In the genomic region with DNA sequence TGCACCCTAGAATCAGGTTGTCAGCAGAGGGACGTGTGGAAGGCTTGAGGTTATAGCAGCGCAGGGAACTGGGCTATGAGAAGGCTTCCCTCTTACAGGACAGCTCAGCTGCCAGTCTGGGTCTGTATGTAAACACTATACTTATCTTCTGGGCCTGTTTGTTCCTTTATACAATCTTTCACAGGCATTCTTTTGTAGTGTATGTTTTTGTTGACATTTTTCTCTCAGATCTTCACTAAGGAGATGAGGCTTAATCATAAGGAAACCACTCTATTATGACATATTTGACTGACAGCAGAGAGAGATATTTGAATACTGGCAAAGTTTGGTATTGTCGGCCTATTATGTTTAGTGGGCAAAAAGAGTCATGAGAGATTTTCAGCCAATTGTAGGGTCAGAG, we compare ENCODE assay signal across 9 cellular contexts. TPM values are rescaled to one million over a fixed set of nuclear protein-coding genes. Genes with fewer than 3 reads are reported as not detected.
DNase-seq lines count a peak whose midpoint lies in the region; ATAC-seq and TF ChIP-seq lines count a peak whose summit lies in the region.
"Had no signal": no experiment of that assay in that cellular context is flagged by ENCODE, and none has a peak within 500 bp of the region (broad histone marks: within the 10 kb centered on the region; RNA-seq: fewer than 3 reads in every experiment).

No MANE protein-coding gene starts in this region.

- CTCF ChIA-PET in activated CD4-positive, alpha-beta T cell treated with anti-CD3 and anti-CD28 coated beads, Interleukin-2, amount 10 ng/mL, durations not matched to agents 7 days and 5 days (lab: Charles Lee), result interaction anchor here (8.3 kb wide), 1 partner anchor 16 kb away, joined by 69 read pairs; no protein-coding TSS in a partner anchor

- H3K4me3 ChIP-seq in kidney epithelial cell (ENCODE audit: low read depth, low read length) (peak overlapping the region; percentile 94), thymus (ENCODE audit: low read length) (peak overlapping the region; percentile 85)

- DNase-seq in activated CD4-positive, alpha-beta T cell treated with anti-CD3 and anti-CD28 coated beads, Interleukin-2, amount 10 ng/mL, durations not matched to agents 7 days and 5 days, result no peak
- DNase-seq in activated CD4-positive, alpha-beta T cell treated with anti-CD3 and anti-CD28 coated beads for 1 hour, result no peak
- no peak for DNase-seq in activated naive CD8-positive, alpha-beta T cell treated with anti-CD3 and anti-CD28 coated beads for 36 hours
- DNase-seq in kidney epithelial cell (ENCODE audit: low read depth), result no peak
- DNase-seq: RPMI8226 had no signal

- POLR2A ChIA-PET in activated CD4-positive, alpha-beta T cell treated with anti-CD3 and anti-CD28 coated beads, Interleukin-2, amount 10 ng/mL, durations not matched to agents 7 days and 5 days (lab: Charles Lee), result no interaction called here

- peaks cover 48% of the 10 kb centered on the region for H3K4me1 Mint-ChIP-seq in activated CD4-positive, alpha-beta T cell treated with anti-CD3 and anti-CD28 coated beads, Interleukin-2, amount 10 ng/mL, durations not matched to agents 7 days and 5 days
- peaks cover 38% of the 10 kb centered on the region for H3K4me1 Mint-ChIP-seq in activated naive CD8-positive, alpha-beta T cell treated with anti-CD3 and anti-CD28 coated beads for 36 hours

- no peaks in the 10 kb centered on the region for H3K27me3 ChIP-seq in kidney epithelial cell (ENCODE audit: control insufficient read depth, insufficient read depth, low read length)
- H3K27me3 ChIP-seq in thymus (ENCODE audit: control insufficient read depth, insufficient read depth), result peaks cover 12% of the 10 kb centered on the region

- peaks cover 19% of the 10 kb centered on the region for H3K4me1 ChIP-seq in thymus (ENCODE audit: control insufficient read depth, insufficient read depth, low read length)

- no peak overlapping the region for H3K27ac ChIP-seq in thymus (ENCODE audit: low read depth)

- peak overlapping the region; percentile 93 for H3K27ac Mint-ChIP-seq in activated CD4-positive, alpha-beta T cell treated with anti-CD3 and anti-CD28 coated beads, Interleukin-2, amount 10 ng/mL, durations not matched to agents 7 days and 5 days
- peak overlapping the region; percentile 94 for H3K27ac Mint-ChIP-seq in activated naive CD8-positive, alpha-beta T cell treated with anti-CD3 and anti-CD28 coated beads for 36 hours

- no peak for ATAC-seq in HG03439 (IDR thresholded peaks at IDR 0.05; ENCODE audit: unreplicated experiment)
- no peak for ATAC-seq in GM18502 (IDR thresholded peaks at IDR 0.05; ENCODE audit: poor library complexity, unreplicated experiment)
- no peak for ATAC-seq in GM19328 (IDR thresholded peaks at IDR 0.05; ENCODE audit: unreplicated experiment)

- TF ChIP-seq CTCF in kidney epithelial cell (IDR thresholded peaks at IDR 0.05; ENCODE audit: insufficient read depth, low read length, poor library complexity, severe bottlenecking), result no peak

- peaks cover 5% of the 10 kb centered on the region for H3K9me3 ChIP-seq in thymus (ENCODE audit: control insufficient read depth)

- peaks cover 9% of the 10 kb centered on the region for H3K27me3 Mint-ChIP-seq in activated CD4-positive, alpha-beta T cell treated with anti-CD3 and anti-CD28 coated beads, Interleukin-2, amount 10 ng/mL, durations not matched to agents 7 days and 5 days
- H3K27me3 Mint-ChIP-seq in activated naive CD8-positive, alpha-beta T cell treated with anti-CD3 and anti-CD28 coated beads for 36 hours, result peaks cover 24% of the 10 kb centered on the region

- WGBS in thymus, result 65% methylated on average over 3 of the region's 3 CpGs

- H3K4me3 Mint-ChIP-seq in activated CD4-positive, alpha-beta T cell treated with anti-CD3 and anti-CD28 coated beads, Interleukin-2, amount 10 ng/mL, durations not matched to agents 7 days and 5 days, result peak overlapping the region; percentile 97
- peak overlapping the region; percentile 99 for H3K4me3 Mint-ChIP-seq in activated naive CD8-positive, alpha-beta T cell treated with anti-CD3 and anti-CD28 coated beads for 36 hours

- H3K36me3 Mint-ChIP-seq in activated CD4-positive, alpha-beta T cell treated with anti-CD3 and anti-CD28 coated beads, Interleukin-2, amount 10 ng/mL, durations not matched to agents 7 days and 5 days (ENCODE audit: low read depth), result peaks cover 14% of the 10 kb centered on the region
- peaks cover 12% of the 10 kb centered on the region for H3K36me3 Mint-ChIP-seq in activated naive CD8-positive, alpha-beta T cell treated with anti-CD3 and anti-CD28 coated beads for 36 hours

- no peaks in the 10 kb centered on the region for H3K36me3 ChIP-seq in kidney epithelial cell (ENCODE audit: control insufficient read depth, insufficient read depth, low read length)
- H3K36me3 ChIP-seq in thymus (ENCODE audit: control insufficient read depth, insufficient read depth), result no peaks in the 10 kb centered on the region

- no peaks in the 10 kb centered on the region for H3K9me3 Mint-ChIP-seq in activated CD4-positive, alpha-beta T cell treated with anti-CD3 and anti-CD28 coated beads, Interleukin-2, amount 10 ng/mL, durations not matched to agents 7 days and 5 days
- H3K9me3 Mint-ChIP-seq in activated naive CD8-positive, alpha-beta T cell treated with anti-CD3 and anti-CD28 coated beads for 36 hours, result no peaks in the 10 kb centered on the region

RNA-seq across cellular contexts. Expression of a gene that starts 0.9 kb away (rescaled TPM):
- 10 to 100 TPM; 42.4 to 44.6 TPM for total RNA-seq in activated CD4-positive, alpha-beta T cell treated with anti-CD3 and anti-CD28 coated beads, Interleukin-2, amount 10 ng/mL, durations not matched to agents 7 days and 5 days
- total RNA-seq in activated naive CD8-positive, alpha-beta T cell treated with anti-CD3 and anti-CD28 coated beads for 36 hours, result 10 to 100 TPM; 29.3 to 29.5 TPM
- total RNA-seq in kidney epithelial cell, result 36.7 and 40.9 TPM in 2 replicates
- polyA plus RNA-seq in thymus, result 11.1 TPM

RNA-seq across cellular contexts. Expression of a gene that starts 4.9 kb away (rescaled TPM):
- not detected for total RNA-seq in activated CD4-positive, alpha-beta T cell treated with anti-CD3 and anti-CD28 coated beads, Interleukin-2, amount 10 ng/mL, durations not matched to agents 7 days and 5 days
- total RNA-seq in activated naive CD8-positive, alpha-beta T cell treated with anti-CD3 and anti-CD28 coated beads for 36 hours, result under 1 TPM in 1 of 2 experiments, not detected in 1; 0.31 TPM
- total RNA-seq in kidney epithelial cell, result 0.14 and 0.21 TPM in 2 replicates
- polyA plus RNA-seq in thymus, result 0.02 TPM

RNA-seq across cellular contexts. Expression of a gene that starts 20.2 kb away (rescaled TPM):
- total RNA-seq in activated CD4-positive, alpha-beta T cell treated with anti-CD3 and anti-CD28 coated beads, Interleukin-2, amount 10 ng/mL, durations not matched to agents 7 days and 5 days, result not detected
- not detected for total RNA-seq in activated naive CD8-positive, alpha-beta T cell treated with anti-CD3 and anti-CD28 coated beads for 36 hours
- 0.55 and 1.1 TPM in 2 replicates for total RNA-seq in kidney epithelial cell
- 0.48 TPM for polyA plus RNA-seq in thymus
